Comparison of ENCODE assay signal across 8 cellular contexts in genomic region chr9:27528278-27528885, GRCh38. TPM values are rescaled to one million over a fixed set of nuclear protein-coding genes. Genes with fewer than 3 reads are reported as not detected.
DNase-seq lines count a peak whose midpoint lies in the region; ATAC-seq and TF ChIP-seq lines count a peak whose summit lies in the region.

No MANE protein-coding gene starts in this region.

- no peak for DNase-seq in BJ (ENCODE audit: low read depth)
- no peak for DNase-seq in HL-60 (ENCODE audit: low read depth in 1 of 2, low spot score in 1 of 2)
- DNase-seq in activated CD4-positive, alpha-beta memory T cell treated with anti-CD3 and anti-CD28 coated beads for 36 hours = peak; percentile 66
- peak; percentile 90 for DNase-seq in ecto neural progenitor cell (ENCODE audit: low spot score)
- DNase-seq in right lobe of liver = peak; percentile 54 to 73 (median 73)
- DNase-seq in stimulated activated CD4-positive, alpha-beta T cell treated with anti-CD3 and anti-CD28 coated beads, Interleukin-2, amount 100 ng/mL, for 4 hours (ENCODE audit: low read depth) = peak; percentile 26
- no peak for DNase-seq in NCI-H187 (lab: John Stamatoyannopoulos, UW)

- intact Hi-C loops in activated CD4-positive, alpha-beta memory T cell treated with anti-CD3 and anti-CD28 coated beads for 36 hours (cut with micrococcal nuclease) = loop anchor here (2.0 to 5.0 kb wide), 2 partner anchors 24 to 176 kb away; no protein-coding TSS in a partner anchor
- intact Hi-C loops in right lobe of liver (cut with DNase I) = no loop called here

- H3K27ac ChIP-seq in HL-60 (replicated peaks) (no peak overlapping the region), right lobe of liver (peak overlapping the region; percentile 45 to 66 (median 55))

- peak overlapping the region; percentile 39 for H3K4me3 ChIP-seq in BJ (ENCODE audit: low read depth, low read length)
- peak overlapping the region; percentile 53 for H3K4me3 ChIP-seq in HL-60 (replicated peaks; ENCODE audit: insufficient read depth, low read length)
- H3K4me3 ChIP-seq in right lobe of liver = peak overlapping the region; percentile 77 to 85 (median 80)

- 3% methylated on average over 22 of the region's 34 CpGs for WGBS in right lobe of liver (ENCODE audit: insufficient coverage, low coverage, low lambda C conversion rate, missing lambda C conversion rate)

- H3K4me3 Mint-ChIP-seq in activated CD4-positive, alpha-beta memory T cell treated with anti-CD3 and anti-CD28 coated beads for 36 hours = peak overlapping the region; percentile 85

- POLR2A ChIA-PET in BJ (lab: Charles Lee) = no interaction called here
- POLR2A ChIA-PET in activated CD4-positive, alpha-beta memory T cell treated with anti-CD3 and anti-CD28 coated beads for 36 hours (lab: Charles Lee) = no interaction called here

- H3K36me3 Mint-ChIP-seq in activated CD4-positive, alpha-beta memory T cell treated with anti-CD3 and anti-CD28 coated beads for 36 hours = no peaks in the 10 kb centered on the region

- H3K4me1 Mint-ChIP-seq in activated CD4-positive, alpha-beta memory T cell treated with anti-CD3 and anti-CD28 coated beads for 36 hours (ENCODE audit: low read depth) = peaks cover 8% of the 10 kb centered on the region

- no peaks in the 10 kb centered on the region for H3K9me3 Mint-ChIP-seq in activated CD4-positive, alpha-beta memory T cell treated with anti-CD3 and anti-CD28 coated beads for 36 hours

- peaks cover 6% of the 10 kb centered on the region for H3K27me3 Mint-ChIP-seq in activated CD4-positive, alpha-beta memory T cell treated with anti-CD3 and anti-CD28 coated beads for 36 hours

- TF ChIP-seq CTCF in BJ (IDR thresholded peaks at IDR 0.05; ENCODE audit: insufficient read depth, low read depth, low read length) (no peak), HL-60 (IDR thresholded peaks at IDR 0.05; ENCODE audit: insufficient read depth, low read length) (no peak), right lobe of liver (IDR thresholded peaks at IDR 0.05) (no peak)

- ATAC-seq in GM19455 (IDR thresholded peaks at IDR 0.05; ENCODE audit: unreplicated experiment) (peak; percentile 48), right lobe of liver (peak; percentile 68 to 76 (median 71))

- H3K27ac Mint-ChIP-seq in activated CD4-positive, alpha-beta memory T cell treated with anti-CD3 and anti-CD28 coated beads for 36 hours = no peak overlapping the region

- H3K27me3 ChIP-seq in BJ (ENCODE audit: control insufficient read depth, insufficient read depth, low read length) = peaks cover 18% of the 10 kb centered on the region
- no peaks in the 10 kb centered on the region for H3K27me3 ChIP-seq in HL-60 (ENCODE audit: insufficient read depth, poor library complexity, severe bottlenecking)
- no peaks in the 10 kb centered on the region for H3K27me3 ChIP-seq in right lobe of liver

- no peaks in the 10 kb centered on the region for H3K36me3 ChIP-seq in BJ (ENCODE audit: control insufficient read depth, insufficient read depth, low read length)
- no peaks in the 10 kb centered on the region for H3K36me3 ChIP-seq in right lobe of liver

- CTCF ChIA-PET in BJ (lab: Yijun Ruan, JAX) = interaction anchor here (0.7 kb wide), 1 partner anchor 555 kb away, joined by 3 read pairs; no protein-coding TSS in a partner anchor
- CTCF ChIA-PET in activated CD4-positive, alpha-beta memory T cell treated with anti-CD3 and anti-CD28 coated beads for 36 hours (lab: Charles Lee) = interaction anchor here (0.7 to 1.2 kb wide), 2 partner anchors 45 to 190 kb away, joined by 3 to 4 read pairs; partner anchors contain the start of gene C9orf72

- no peak for TF ChIP-seq POLR2A in right lobe of liver (IDR thresholded peaks at IDR 0.05)

- H3K4me1 ChIP-seq in right lobe of liver = peaks cover 0 to 15% (median 0%) of the 10 kb centered on the region in 4 donors

- no peaks in the 10 kb centered on the region for H3K9me3 ChIP-seq in right lobe of liver

RNA-seq across cellular contexts. Expression of gene MOB3B, which starts 1.2 kb away (rescaled TPM):
- 0.04 and 0.05 TPM in 2 replicates for polyA plus RNA-seq in BJ (2011; rRNA removed)
- 0.05 TPM in 1 of 2 replicates, not detected in the other for polyA minus RNA-seq in BJ (2011; rRNA and poly(A)+ RNA removed)
- total RNA-seq in activated CD4-positive, alpha-beta memory T cell treated with anti-CD3 and anti-CD28 coated beads for 36 hours = under 1 TPM; 0.34 to 0.38 TPM
- 1 to 10 TPM; 1.0 to 2.4 (median 1.7) TPM for total RNA-seq in right lobe of liver

RNA-seq across cellular contexts. Expression of gene IFNK, which starts 4.3 kb away (rescaled TPM):
- not detected in 2 replicates for polyA plus RNA-seq in BJ (2011; rRNA removed)
- polyA minus RNA-seq in BJ (2011; rRNA and poly(A)+ RNA removed) = not detected in 2 replicates
- not detected for total RNA-seq in activated CD4-positive, alpha-beta memory T cell treated with anti-CD3 and anti-CD28 coated beads for 36 hours
- total RNA-seq in right lobe of liver = not detected

RNA-seq across cellular contexts. Expression of gene C9orf72, which starts 44.9 kb away (rescaled TPM):
- polyA plus RNA-seq in BJ (2011; rRNA removed) = 1.3 and 3.1 TPM in 2 replicates
- 1.1 and 1.8 TPM in 2 replicates for polyA minus RNA-seq in BJ (2011; rRNA and poly(A)+ RNA removed)
- total RNA-seq in activated CD4-positive, alpha-beta memory T cell treated with anti-CD3 and anti-CD28 coated beads for 36 hours = 10 to 100 TPM; 10.2 to 10.7 TPM
- 1 to 10 TPM; 4.9 to 7.7 (median 6.8) TPM for total RNA-seq in right lobe of liver

Comparison
In these comparisons a context has a peak if more than half of its experiments do, and no peak if none do; other contexts are left out.
1. DNase-seq: peak in activated CD4-positive, alpha-beta memory T cell treated with anti-CD3 and anti-CD28 coated beads for 36 hours (single experiment), ecto neural progenitor cell (single experiment), right lobe of liver (3 of 3) and stimulated activated CD4-positive, alpha-beta T cell treated with anti-CD3 and anti-CD28 coated beads, Interleukin-2, amount 100 ng/mL, for 4 hours (single experiment); none in BJ (single experiment), HL-60 (0 of 2) and NCI-H187 (0 of 2).
2. Peak in every context shown above with its lines, with median percentiles within 50 percentile points of each other: H3K4me3 ChIP-seq.